1 cellular context compared by ENCODE assay signal in the genomic region with DNA sequence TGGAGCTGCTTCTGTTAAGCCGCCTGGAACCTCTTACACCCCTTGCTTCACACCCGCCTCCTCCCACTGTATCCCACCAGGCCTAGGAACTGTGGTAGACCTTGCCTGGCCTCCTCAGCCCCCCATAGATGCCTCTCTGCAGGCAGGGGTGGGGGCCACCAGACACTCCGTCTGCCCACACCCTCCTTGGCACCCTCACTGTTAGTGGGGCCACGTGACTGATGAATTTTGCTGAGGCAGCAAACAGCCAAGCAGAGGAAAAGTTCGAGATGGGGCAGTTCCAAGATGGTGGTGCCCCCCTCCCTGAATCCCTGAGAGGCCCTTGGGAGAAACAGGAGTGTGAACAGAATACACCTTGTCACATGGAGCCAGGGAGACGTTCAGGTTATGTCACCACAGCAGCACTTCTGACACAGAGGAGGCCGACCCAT.
A peak's percentile ranks its signal among the peaks of the same experiment; 100 is the strongest.
TF ChIP-seq lines count a peak whose summit lies in the region.

No MANE protein-coding gene starts in this region.

TF ChIP-seq in HepG2, 621 proteins besides CTCF, POLR2A, EP300 and RAD21 (continued from another document):
- TF ChIP-seq NFAT5 (CRISPR knock-in tag; IDR thresholded peaks at IDR 0.05) (no peak), TGIF2 (CRISPR knock-in tag; IDR thresholded peaks at IDR 0.05) (no peak), ZNF431 (CRISPR knock-in tag; IDR thresholded peaks at IDR 0.05; ENCODE audit: borderline replicate concordance, low read depth) (no peak), MAFK (conservative IDR thresholded peaks at IDR 0.05 in 1 of 2, IDR thresholded peaks at IDR 0.05 in 1 of 2; ENCODE audit: low read length in 2 of 2) (peak; percentile 82 to 88), HCFC1 (IDR thresholded peaks at IDR 0.05; ENCODE audit: low read depth, low read length) (no peak)
- TF ChIP-seq, protein P1, sequence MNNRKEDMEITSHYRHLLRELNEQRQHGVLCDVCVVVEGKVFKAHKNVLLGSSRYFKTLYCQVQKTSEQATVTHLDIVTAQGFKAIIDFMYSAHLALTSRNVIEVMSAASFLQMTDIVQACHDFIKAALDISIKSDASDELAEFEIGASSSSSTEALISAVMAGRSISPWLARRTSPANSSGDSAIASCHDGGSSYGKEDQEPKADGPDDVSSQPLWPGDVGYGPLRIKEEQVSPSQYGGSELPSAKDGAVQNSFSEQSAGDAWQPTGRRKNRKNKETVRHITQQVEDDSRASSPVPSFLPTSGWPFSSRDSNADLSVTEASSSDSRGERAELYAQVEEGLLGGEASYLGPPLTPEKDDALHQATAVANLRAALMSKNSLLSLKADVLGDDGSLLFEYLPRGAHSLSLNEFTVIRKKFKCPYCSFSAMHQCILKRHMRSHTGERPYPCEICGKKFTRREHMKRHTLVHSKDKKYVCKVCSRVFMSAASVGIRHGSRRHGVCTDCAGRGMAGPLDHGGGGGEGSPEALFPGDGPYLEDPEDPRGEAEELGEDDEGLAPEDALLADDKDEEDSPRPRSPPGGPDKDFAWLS (CRISPR knock-in tag; IDR thresholded peaks at IDR 0.05; ENCODE audit: borderline replicate concordance), result no peak
- TF ChIP-seq, protein P2, sequence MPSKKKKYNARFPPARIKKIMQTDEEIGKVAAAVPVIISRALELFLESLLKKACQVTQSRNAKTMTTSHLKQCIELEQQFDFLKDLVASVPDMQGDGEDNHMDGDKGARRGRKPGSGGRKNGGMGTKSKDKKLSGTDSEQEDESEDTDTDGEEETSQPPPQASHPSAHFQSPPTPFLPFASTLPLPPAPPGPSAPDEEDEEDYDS (CRISPR knock-in tag; IDR thresholded peaks at IDR 0.05), result no peak
